13 cellular contexts compared by ENCODE assay signal in the genomic region with DNA sequence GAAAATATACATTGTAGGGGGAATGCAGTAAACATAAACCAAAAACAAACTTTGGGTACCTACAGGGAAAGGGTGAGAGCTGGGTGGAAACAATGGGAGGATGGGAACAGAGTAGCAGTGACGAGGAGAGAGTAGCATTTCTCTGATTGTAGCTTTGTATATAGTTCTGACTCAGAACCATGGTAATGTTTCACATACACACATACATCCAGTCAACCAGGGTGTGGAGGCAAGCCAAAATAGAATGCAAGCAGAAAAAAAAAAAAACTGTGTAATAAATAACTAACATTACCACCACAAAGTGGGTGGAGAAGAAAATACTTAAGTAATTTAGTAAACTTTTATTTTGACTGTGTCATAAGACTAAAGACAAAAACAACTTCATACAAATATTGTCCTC. TPM values are rescaled to one million over a fixed set of nuclear protein-coding genes. Genes with fewer than 3 reads are reported as not detected.
A peak's percentile ranks its signal among the peaks of the same experiment; 100 is the strongest.
DNase-seq lines count a peak whose midpoint lies in the region; ATAC-seq and TF ChIP-seq lines count a peak whose summit lies in the region.
"Had no signal": no experiment of that assay in that cellular context is flagged by ENCODE, and none has a peak within 500 bp of the region (broad histone marks: within the 10 kb centered on the region; RNA-seq: fewer than 3 reads in every experiment).

No MANE protein-coding gene starts in this region.

- H3K4me1 ChIP-seq in SJSA1 (replicated peaks) = peaks cover 27% of the 10 kb centered on the region
- no peaks in the 10 kb centered on the region for H3K4me1 ChIP-seq in esophagus muscularis mucosa

- H3K27ac ChIP-seq in AG04450 (ENCODE audit: low read depth, low read length) (peak overlapping the region; percentile 71), SJSA1 (peak overlapping the region; percentile 63), esophagus muscularis mucosa (replicated peaks in 1 of 4) (no peak overlapping the region)
- H3K27ac ChIP-seq: coronary artery, neutrophil had no signal

- H3K9me3 ChIP-seq in AG04450 (ENCODE audit: control insufficient read depth, insufficient read depth, low read length) (no peaks in the 10 kb centered on the region; the same call in 1 of the 2 replicates), SJSA1 (replicated peaks) (no peaks in the 10 kb centered on the region), esophagus muscularis mucosa (no peaks in the 10 kb centered on the region)
- H3K9me3 ChIP-seq: neutrophil had no signal

- no peak for TF ChIP-seq POLR2A in esophagus muscularis mucosa (IDR thresholded peaks at IDR 0.05; ENCODE audit: low read depth)

- POLR2A ChIA-PET in AG04450 (lab: Yijun Ruan, JAX) = interaction anchor here (0.6 kb wide), 2 partner anchors 121 to 1935 kb away, joined by 5 to 6 read pairs; no protein-coding TSS in a partner anchor

- H3K36me3 ChIP-seq in SJSA1 = no peaks in the 10 kb centered on the region
- no peaks in the 10 kb centered on the region for H3K36me3 ChIP-seq in esophagus muscularis mucosa
- H3K36me3 ChIP-seq: neutrophil had no signal

- CTCF ChIA-PET in AG04450 (lab: Charles Lee) = interaction anchor here (0.6 kb wide), 1 partner anchor 19 kb away, joined by 4 read pairs; no protein-coding TSS in a partner anchor

- intact Hi-C loops in esophagus muscularis mucosa (cut with DNase I) = no loop called here

- DNase-seq in AG04450 (ENCODE audit: low read depth, low spot score) (peak; percentile 76), SJSA1 (ENCODE audit: low read depth in 1 of 2, low spot score in 2 of 2) (peak in 1 of 2 experiments; percentile 50), esophagus muscularis mucosa (ENCODE audit: extremely low spot score) (no peak), SHP77 treated with DMSO at 0.1 percent for 48 hours (lab: John Stamatoyannopoulos, UW) (no peak), DMS79 treated with DMSO at 0.1 percent for 48 hours (lab: John Stamatoyannopoulos, UW) (no peak)
- DNase-seq: AML-193, islet precursor cell, NCI-H2227 treated with DMSO at 0.1 percent for 48 hours had no signal

- WGBS in esophagus muscularis mucosa = 70% methylated on average over 1 of the region's 1 CpG

- ATAC-seq in GM19025 (IDR thresholded peaks at IDR 0.05; ENCODE audit: low read depth, unreplicated experiment) = peak; percentile 43
- peak; percentile 80 for ATAC-seq in HG02852 (IDR thresholded peaks at IDR 0.05; ENCODE audit: unreplicated experiment)
- ATAC-seq in HG03520 (IDR thresholded peaks at IDR 0.05; ENCODE audit: unreplicated experiment) = no peak

- H3K4me3 ChIP-seq in AG04450 (ENCODE audit: low read depth, low read length) = no peak overlapping the region
- no peak overlapping the region for H3K4me3 ChIP-seq in SJSA1
- H3K4me3 ChIP-seq in esophagus muscularis mucosa = no peak overlapping the region
- H3K4me3 ChIP-seq: coronary artery had no signal

- H3K27me3 ChIP-seq in AG04450 (ENCODE audit: control insufficient read depth, insufficient read depth, low read length) (no peaks in the 10 kb centered on the region), SJSA1 (replicated peaks) (no peaks in the 10 kb centered on the region), esophagus muscularis mucosa (peaks cover 0 to 28% (median 0%) of the 10 kb centered on the region in 4 donors)
- H3K27me3 ChIP-seq: neutrophil had no signal

- no peak for TF ChIP-seq EP300 in esophagus muscularis mucosa (IDR thresholded peaks at IDR 0.05)

- TF ChIP-seq CTCF in AG04450 (IDR thresholded peaks at IDR 0.05; ENCODE audit: low read depth, low read length) = no peak
- no peak for TF ChIP-seq CTCF in esophagus muscularis mucosa (IDR thresholded peaks at IDR 0.05)

RNA-seq across cellular contexts. Expression of a gene that starts 27.2 kb away (rescaled TPM):
- polyA plus RNA-seq in AG04450 (2011; rRNA removed) = 2.7 and 2.9 TPM in 2 replicates
- polyA minus RNA-seq in AG04450 (2011; rRNA and poly(A)+ RNA removed) = 0.37 TPM in 1 of 2 replicates, not detected in the other
- 0.34 TPM in 1 of 2 replicates, not detected in the other for total RNA-seq in SJSA1 (2014; rRNA removed; shearing (Covaris generic))
- 10 to 100 TPM in 1 of 4 donors, not detected in 3; 16.2 TPM for total RNA-seq in esophagus muscularis mucosa

RNA-seq across cellular contexts. Expression of a gene that starts 47.0 kb away (rescaled TPM):
- polyA plus RNA-seq in AG04450 (2011; rRNA removed) = 19.0 and 20.0 TPM in 2 replicates
- 4.5 and 4.7 TPM in 2 replicates for polyA minus RNA-seq in AG04450 (2011; rRNA and poly(A)+ RNA removed)
- total RNA-seq in SJSA1 (2014; rRNA removed; shearing (Covaris generic)) = 13.7 and 34.7 TPM in 2 replicates
- total RNA-seq in esophagus muscularis mucosa = 10 to 100 TPM in 2 of 4 donors, 1 to 10 TPM in 2; 8.8 to 21.2 (median 13.1) TPM

Comparison
In these comparisons a context has a peak if more than half of its experiments do, and no peak if none do; other contexts are left out.
1. H3K27ac ChIP-seq: peak in AG04450 (single experiment) and SJSA1 (single experiment); none in esophagus muscularis mucosa (0 of 4).